18 cellular contexts compared by ENCODE assay signal in the genomic region with DNA sequence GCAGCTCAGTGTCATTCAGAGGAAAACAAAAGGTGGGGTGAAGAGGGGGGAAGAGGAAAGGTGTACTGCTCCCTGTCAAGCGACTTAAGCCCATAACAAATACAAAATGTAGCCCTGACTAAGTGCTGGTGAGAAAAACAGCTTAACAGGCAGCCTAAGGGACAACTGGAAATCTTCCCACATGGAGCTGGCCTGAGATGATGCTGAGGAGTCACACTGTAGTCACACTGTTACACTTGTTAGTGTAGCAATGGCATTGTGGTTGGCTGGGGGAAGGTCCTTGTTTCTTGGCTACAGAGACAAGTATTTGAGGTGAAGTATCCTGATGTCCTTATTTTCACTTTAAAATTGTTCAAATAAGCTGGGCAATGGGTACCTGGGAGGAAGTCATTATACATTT.
DNase-seq lines count a peak whose midpoint lies in the region; ATAC-seq and TF ChIP-seq lines count a peak whose summit lies in the region.
"Had no signal": no experiment of that assay in that cellular context is flagged by ENCODE, and none has a peak within 500 bp of the region (broad histone marks: within the 10 kb centered on the region; RNA-seq: fewer than 3 reads in every experiment).

No MANE protein-coding gene starts in this region.

- no peak for ATAC-seq in memory B cell (ENCODE audit: low read depth)
- no peak for ATAC-seq in naive thymus-derived CD8-positive, alpha-beta T cell
- ATAC-seq: effector memory CD8-positive, alpha-beta T cell had no signal

- DNase-seq in AG08395 (ENCODE audit: low spot score) = peak; percentile 20
- peak; percentile 21 for DNase-seq in astrocyte of the hippocampus (ENCODE audit: low read depth, low spot score)
- no peak for DNase-seq in memory B cell (ENCODE audit: low spot score in 2 of 2)
- no peak for DNase-seq in NCI-H1092 (lab: John Stamatoyannopoulos, UW)
- no peak for DNase-seq in naive thymus-derived CD8-positive, alpha-beta T cell
- DNase-seq in COLO829 (ENCODE audit: low spot score) = no peak
- DNase-seq in SHP77 (lab: John Stamatoyannopoulos, UW) = no peak
- DNase-seq: brain microvascular endothelial cell; DMS53; effector memory CD8-positive, alpha-beta T cell; esophagus squamous epithelium; HCEC 1CT; IMR-90; NCI-H1436 treated with DMSO at 0.1 percent for 48 hours; NK-92 treated with Interleukin-12 subunit alpha and Interleukin-12 subunit beta, amount 100 ng/mL, for 24 hours; SJCRH30; uterus had no signal

- no peaks in the 10 kb centered on the region for H3K4me1 ChIP-seq in HEK293 (ENCODE audit: control insufficient read depth, insufficient read depth, low read length)
- H3K4me1 ChIP-seq: esophagus squamous epithelium, SJCRH30, uterus had no signal

- peaks cover 28% of the 10 kb centered on the region for H3K36me3 Mint-ChIP-seq in memory B cell
- peaks cover 5 to 15% (median 12%) of the 10 kb centered on the region in 3 donors for H3K36me3 Mint-ChIP-seq in naive thymus-derived CD8-positive, alpha-beta T cell

- no peaks in the 10 kb centered on the region for H3K9me3 Mint-ChIP-seq in memory B cell
- no peaks in the 10 kb centered on the region for H3K9me3 Mint-ChIP-seq in naive thymus-derived CD8-positive, alpha-beta T cell
- H3K9me3 Mint-ChIP-seq: effector memory CD8-positive, alpha-beta T cell had no signal

- H3K27ac Mint-ChIP-seq in memory B cell = peak overlapping the region; percentile 85
- H3K27ac Mint-ChIP-seq in naive thymus-derived CD8-positive, alpha-beta T cell = peak overlapping the region in 3 of 10 donors; percentile 20 to 69 (median 32)
- H3K27ac Mint-ChIP-seq: effector memory CD8-positive, alpha-beta T cell had no signal

- no peaks in the 10 kb centered on the region for H3K9me3 ChIP-seq in HEK293 (ENCODE audit: control insufficient read depth, insufficient read depth, low read depth, low read length)
- H3K9me3 ChIP-seq: esophagus squamous epithelium, SJCRH30, uterus had no signal

- H3K27me3 Mint-ChIP-seq in memory B cell = no peaks in the 10 kb centered on the region
- H3K27me3 Mint-ChIP-seq in naive thymus-derived CD8-positive, alpha-beta T cell = no peaks in the 10 kb centered on the region
- H3K27me3 Mint-ChIP-seq: effector memory CD8-positive, alpha-beta T cell had no signal

- H3K4me1 Mint-ChIP-seq in memory B cell = peaks cover 13% of the 10 kb centered on the region
- peaks cover 11 to 27% (median 18%) of the 10 kb centered on the region in 4 donors for H3K4me1 Mint-ChIP-seq in naive thymus-derived CD8-positive, alpha-beta T cell

- H3K4me3 Mint-ChIP-seq in memory B cell = no peak overlapping the region
- no peak overlapping the region for H3K4me3 Mint-ChIP-seq in naive thymus-derived CD8-positive, alpha-beta T cell
- H3K4me3 Mint-ChIP-seq: effector memory CD8-positive, alpha-beta T cell had no signal

- no peak overlapping the region for H3K27ac ChIP-seq in HEK293 (ENCODE audit: extremely low read depth, low read depth, low read length)
- H3K27ac ChIP-seq: brain microvascular endothelial cell, esophagus squamous epithelium, SJCRH30, uterus had no signal

- no peak for TF ChIP-seq CTCF in HEK293 (tag by site-specific recombination; IDR thresholded peaks at IDR 0.05)

- H3K36me3 ChIP-seq in HEK293 (ENCODE audit: control insufficient read depth in 2 of 2, insufficient read depth in 1 of 2, low read length in 2 of 2) = peaks cover 0 to 4% of the 10 kb centered on the region in 2 experiments; a peak in 2 of 3 replicates
- H3K36me3 ChIP-seq: brain microvascular endothelial cell, SJCRH30, uterus had no signal

- CTCF ChIA-PET in HEK293 (lab: Yijun Ruan, JAX) = no interaction called here

- H3K4me3 ChIP-seq in HEK293 (ENCODE audit: low read depth, low read length) = no peak overlapping the region
- H3K4me3 ChIP-seq: esophagus squamous epithelium, SJCRH30, uterus had no signal

- POLR2A ChIA-PET in HEK293 (lab: Yijun Ruan, JAX) = no interaction called here
- POLR2A ChIA-PET in naive thymus-derived CD8-positive, alpha-beta T cell (lab: Charles Lee) = no interaction called here

TF ChIP-seq in HEK293, 187 proteins besides CTCF, POLR2A, EP300 and RAD21:
- TF ChIP-seq ZNF571 (tag by site-specific recombination; IDR thresholded peaks at IDR 0.05) (no peak), ZNF114 (tag by site-specific recombination; IDR thresholded peaks at IDR 0.05) (no peak)
- TF ChIP-seq, protein P1, sequence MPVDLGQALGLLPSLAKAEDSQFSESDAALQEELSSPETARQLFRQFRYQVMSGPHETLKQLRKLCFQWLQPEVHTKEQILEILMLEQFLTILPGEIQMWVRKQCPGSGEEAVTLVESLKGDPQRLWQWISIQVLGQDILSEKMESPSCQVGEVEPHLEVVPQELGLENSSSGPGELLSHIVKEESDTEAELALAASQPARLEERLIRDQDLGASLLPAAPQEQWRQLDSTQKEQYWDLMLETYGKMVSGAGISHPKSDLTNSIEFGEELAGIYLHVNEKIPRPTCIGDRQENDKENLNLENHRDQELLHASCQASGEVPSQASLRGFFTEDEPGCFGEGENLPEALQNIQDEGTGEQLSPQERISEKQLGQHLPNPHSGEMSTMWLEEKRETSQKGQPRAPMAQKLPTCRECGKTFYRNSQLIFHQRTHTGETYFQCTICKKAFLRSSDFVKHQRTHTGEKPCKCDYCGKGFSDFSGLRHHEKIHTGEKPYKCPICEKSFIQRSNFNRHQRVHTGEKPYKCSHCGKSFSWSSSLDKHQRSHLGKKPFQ (tag by site-specific recombination; IDR thresholded peaks at IDR 0.05) = 0 out of 2 replicates have a peak, but pooled peaks have one; percentile 30

Comparison
In these comparisons a context has a peak if more than half of its experiments do, and no peak if none do; other contexts are left out.
1. DNase-seq: peak in AG08395 (single experiment) and astrocyte of the hippocampus (single experiment); none in memory B cell (0 of 2), NCI-H1092 (single experiment), naive thymus-derived CD8-positive, alpha-beta T cell (0 of 10), COLO829 (single experiment) and SHP77 (0 of 2).